ENCODE assay signal across 10 cellular contexts in the genomic region with DNA sequence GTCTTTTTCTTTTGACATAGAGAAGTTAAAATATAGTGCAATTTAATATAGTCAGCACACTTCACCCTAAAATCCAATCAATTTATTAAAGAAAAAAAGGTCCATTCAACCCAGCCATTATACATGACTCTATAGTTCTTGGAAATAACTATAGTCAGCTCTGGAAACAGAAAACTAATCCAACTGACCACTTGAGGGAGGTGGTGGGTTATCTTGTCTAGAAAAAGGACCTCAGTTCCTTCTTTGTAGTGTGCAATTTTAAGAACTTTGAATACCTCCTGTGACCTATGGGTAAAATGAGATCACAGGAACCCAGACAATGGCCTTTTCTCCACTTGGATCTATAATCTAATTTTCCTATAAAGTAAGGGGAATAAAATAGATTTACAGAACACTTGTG.
A peak's percentile ranks its signal among the peaks of the same experiment; 100 is the strongest.
DNase-seq lines count a peak whose midpoint lies in the region; ATAC-seq, FAIRE-seq and TF ChIP-seq lines count a peak whose summit lies in the region.
"Had no signal": no experiment of that assay in that cellular context is flagged by ENCODE, and none has a peak within 500 bp of the region (broad histone marks: within the 10 kb centered on the region; RNA-seq: fewer than 3 reads in every experiment).

No MANE protein-coding gene starts in this region.

- no peak overlapping the region for H3K27ac Mint-ChIP-seq in activated CD4-positive, alpha-beta T cell treated with anti-CD3 and anti-CD28 coated beads, Interleukin-2, amount 10 ng/mL, durations not matched to agents 7 days and 5 days

- no peaks in the 10 kb centered on the region for H3K9me1 ChIP-seq in endothelial cell of umbilical vein (replicated peaks; ENCODE audit: control insufficient read depth, extremely low read depth, insufficient read depth, low read length)

- H3K36me3 ChIP-seq in cardiac muscle cell, result no peaks in the 10 kb centered on the region
- H3K36me3 ChIP-seq in endothelial cell of umbilical vein (ENCODE audit: control insufficient read depth in 2 of 2, extremely low read depth in 1 of 2, insufficient read depth in 2 of 2, low read length in 2 of 2), result no peaks in the 10 kb centered on the region
- H3K36me3 ChIP-seq: right lobe of liver, thoracic aorta had no signal

- peaks cover under 1% of the 10 kb centered on the region for H3K4me1 Mint-ChIP-seq in activated CD4-positive, alpha-beta T cell treated with anti-CD3 and anti-CD28 coated beads, Interleukin-2, amount 10 ng/mL, durations not matched to agents 7 days and 5 days

- no peaks in the 10 kb centered on the region for H3K79me2 ChIP-seq in endothelial cell of umbilical vein (ENCODE audit: control insufficient read depth, insufficient read depth, low read length)

- H3K27me3 Mint-ChIP-seq in activated CD4-positive, alpha-beta T cell treated with anti-CD3 and anti-CD28 coated beads, Interleukin-2, amount 10 ng/mL, durations not matched to agents 7 days and 5 days, result no peaks in the 10 kb centered on the region

- TF ChIP-seq POLR2A in endothelial cell of umbilical vein (IDR thresholded peaks at IDR 0.05; ENCODE audit: low read depth, low read length), result no peak

- dilution Hi-C loops in endothelial cell of umbilical vein (cut with MboI; ENCODE audit: extremely low pct_ligation_motif_present, low sequenced_read_pairs), result no loop called here

- no peaks in the 10 kb centered on the region for H3K9me3 Mint-ChIP-seq in activated CD4-positive, alpha-beta T cell treated with anti-CD3 and anti-CD28 coated beads, Interleukin-2, amount 10 ng/mL, durations not matched to agents 7 days and 5 days

- ATAC-seq in Right ventricle myocardium superior (ENCODE audit: poor library complexity) (no peak), GM18873 (IDR thresholded peaks at IDR 0.05; ENCODE audit: low FRiP score, unreplicated experiment) (no peak), HG03571 (IDR thresholded peaks at IDR 0.05; ENCODE audit: unreplicated experiment) (no peak)

- POLR2A ChIA-PET in endothelial cell of umbilical vein (lab: Charles Lee), result no interaction called here
- POLR2A ChIA-PET in activated CD4-positive, alpha-beta T cell treated with anti-CD3 and anti-CD28 coated beads, Interleukin-2, amount 10 ng/mL, durations not matched to agents 7 days and 5 days (lab: Charles Lee), result no interaction called here

- H3K4me2 ChIP-seq in endothelial cell of umbilical vein (ENCODE audit: insufficient read depth, low read length), result no peak overlapping the region

- H3K27ac ChIP-seq in cardiac muscle cell (no peak overlapping the region), endothelial cell of umbilical vein (ENCODE audit: insufficient read depth, low read depth, low read length) (no peak overlapping the region), dorsolateral prefrontal cortex (no peak overlapping the region)
- H3K27ac ChIP-seq: right lobe of liver, thoracic aorta had no signal

- no peak overlapping the region for H3K4me3 ChIP-seq in cardiac muscle cell
- H3K4me3 ChIP-seq in endothelial cell of umbilical vein (replicated peaks in 1 of 3; ENCODE audit: insufficient read depth in 1 of 3, low read depth in 1 of 3, low read length in 3 of 3), result no peak overlapping the region
- H3K4me3 ChIP-seq in dorsolateral prefrontal cortex, result no peak overlapping the region
- H3K4me3 ChIP-seq: right lobe of liver, thoracic aorta had no signal

- BruUV-seq in endothelial cell of umbilical vein (replicated peaks; lab: Mats Ljungman, UMichigan), result no TSS peak

- H2AFZ ChIP-seq in endothelial cell of umbilical vein (ENCODE audit: low read depth, low read length), result no peak overlapping the region

- H3K9ac ChIP-seq in endothelial cell of umbilical vein (replicated peaks; ENCODE audit: extremely low read depth, insufficient read depth, low read length), result no peak overlapping the region

- no peak overlapping the region for H3K4me3 Mint-ChIP-seq in activated CD4-positive, alpha-beta T cell treated with anti-CD3 and anti-CD28 coated beads, Interleukin-2, amount 10 ng/mL, durations not matched to agents 7 days and 5 days

- H4K20me1 ChIP-seq in endothelial cell of umbilical vein (replicated peaks; ENCODE audit: control insufficient read depth, extremely low read depth, insufficient read depth, low read length), result no peaks in the 10 kb centered on the region

- TF ChIP-seq CTCF in cardiac muscle cell (IDR thresholded peaks at IDR 0.05; ENCODE audit: low read depth, low read length), result peak; percentile 42
- peak; percentile 17 to 42 for TF ChIP-seq CTCF in endothelial cell of umbilical vein (IDR thresholded peaks at IDR 0.05; ENCODE audit: extremely low read depth in 1 of 2, insufficient read depth in 1 of 2, low read depth in 1 of 2, low read length in 2 of 2)
- peak in 1 of 56 donors; percentile 11 for TF ChIP-seq CTCF in dorsolateral prefrontal cortex (IDR thresholded peaks at IDR 0.05 in 54 of 56, conservative IDR thresholded peaks at IDR 0.05 in 2 of 56; ENCODE audit: low read depth in 1 of 56, partially characterized antibody in 56 of 56)

- DNase-seq in cardiac muscle cell (ENCODE audit: low read depth in 1 of 2, low spot score in 1 of 2) (peak; percentile 20 to 50), Right ventricle myocardium superior (no peak), NCI-H460 (ENCODE audit: extremely low read depth, low read depth) (peak; percentile 2), endothelial cell of umbilical vein (ENCODE audit: low read depth, low spot score) (peak; percentile 51), dorsolateral prefrontal cortex (no peak)
- DNase-seq in activated CD4-positive, alpha-beta T cell treated with anti-CD3 and anti-CD28 coated beads, Interleukin-2, amount 10 ng/mL, durations not matched to agents 7 days and 5 days, result no peak
- DNase-seq: right lobe of liver had no signal

- H3K9me3 ChIP-seq in cardiac muscle cell (ENCODE audit: low read depth), result no peaks in the 10 kb centered on the region
- H3K9me3 ChIP-seq in endothelial cell of umbilical vein (replicated peaks; ENCODE audit: control insufficient read depth, insufficient read depth, low read length), result no peaks in the 10 kb centered on the region
- H3K9me3 ChIP-seq: right lobe of liver, thoracic aorta had no signal

- intact Hi-C loops in Right ventricle myocardium superior (cut with DNase I) (no loop called here), endothelial cell of umbilical vein (cut with micrococcal nuclease) (loop anchor here (1.0 to 10.0 kb wide), 8 partner anchors 136 to 1015 kb away; no protein-coding TSS in a partner anchor), dorsolateral prefrontal cortex (cut with DNase I) (no loop called here)

- CTCF ChIA-PET in endothelial cell of umbilical vein (lab: Charles Lee), result interaction anchor here (0.6 to 4.3 kb wide), 38 partner anchors 8 to 1090 kb away, joined by 3 to 56 read pairs (median 4); a partner anchor contains a TSS
- CTCF ChIA-PET in activated CD4-positive, alpha-beta T cell treated with anti-CD3 and anti-CD28 coated beads, Interleukin-2, amount 10 ng/mL, durations not matched to agents 7 days and 5 days (lab: Charles Lee), result no interaction called here

- H3K4me1 ChIP-seq in cardiac muscle cell (ENCODE audit: low read depth), result peaks cover 10% of the 10 kb centered on the region
- no peaks in the 10 kb centered on the region for H3K4me1 ChIP-seq in endothelial cell of umbilical vein (ENCODE audit: control insufficient read depth, extremely low read depth, insufficient read depth, low read length)
- H3K4me1 ChIP-seq: right lobe of liver had no signal

- no peak for FAIRE-seq in endothelial cell of umbilical vein (lab: Jason Lieb, UNC)

- no peaks in the 10 kb centered on the region for H3K36me3 Mint-ChIP-seq in activated CD4-positive, alpha-beta T cell treated with anti-CD3 and anti-CD28 coated beads, Interleukin-2, amount 10 ng/mL, durations not matched to agents 7 days and 5 days (ENCODE audit: low read depth)

- H3K27me3 ChIP-seq in cardiac muscle cell (no peaks in the 10 kb centered on the region), endothelial cell of umbilical vein (ENCODE audit: control insufficient read depth in 2 of 2, insufficient read depth in 2 of 2, low read length in 2 of 2) (no peaks in the 10 kb centered on the region), dorsolateral prefrontal cortex (no peaks in the 10 kb centered on the region)
- H3K27me3 ChIP-seq: right lobe of liver had no signal

TF ChIP-seq in endothelial cell of umbilical vein, 7 proteins besides CTCF, POLR2A, EP300 and RAD21:
- TF ChIP-seq GATA2 (IDR thresholded peaks at IDR 0.05; ENCODE audit: insufficient read depth, insufficient read length, low read depth, low read length), result no peak
- no peak for TF ChIP-seq FOS (IDR thresholded peaks at IDR 0.05; ENCODE audit: borderline replicate concordance, insufficient read depth, low read length)
- no peak for TF ChIP-seq POLR2AphosphoS5 (IDR thresholded peaks at IDR 0.05; ENCODE audit: insufficient read depth, low read depth, low read length)
- TF ChIP-seq EZH2 (IDR thresholded peaks at IDR 0.05; ENCODE audit: borderline replicate concordance, low read depth, low read length, severe bottlenecking), result no peak
- TF ChIP-seq, protein P1, sequence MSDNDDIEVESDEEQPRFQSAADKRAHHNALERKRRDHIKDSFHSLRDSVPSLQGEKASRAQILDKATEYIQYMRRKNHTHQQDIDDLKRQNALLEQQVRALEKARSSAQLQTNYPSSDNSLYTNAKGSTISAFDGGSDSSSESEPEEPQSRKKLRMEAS (IDR thresholded peaks at IDR 0.05; ENCODE audit: insufficient read depth, insufficient read length), result no peak
- TF ChIP-seq JUN (IDR thresholded peaks at IDR 0.05; ENCODE audit: borderline replicate concordance, insufficient read depth, insufficient read length, low read depth), result no peak
- TF ChIP-seq MYC (IDR thresholded peaks at IDR 0.05; ENCODE audit: low read depth, low read length), result no peak

Comparison
In these comparisons a context has a peak if more than half of its experiments do, and no peak if none do; other contexts are left out.
1. DNase-seq: peak in cardiac muscle cell (2 of 2), NCI-H460 (single experiment) and endothelial cell of umbilical vein (single experiment); none in Right ventricle myocardium superior (single experiment), activated CD4-positive, alpha-beta T cell treated with anti-CD3 and anti-CD28 coated beads, Interleukin-2, amount 10 ng/mL, durations not matched to agents 7 days and 5 days (single experiment) and dorsolateral prefrontal cortex (0 of 10).